ENCODE assay signal across 15 cellular contexts in the genomic region with DNA sequence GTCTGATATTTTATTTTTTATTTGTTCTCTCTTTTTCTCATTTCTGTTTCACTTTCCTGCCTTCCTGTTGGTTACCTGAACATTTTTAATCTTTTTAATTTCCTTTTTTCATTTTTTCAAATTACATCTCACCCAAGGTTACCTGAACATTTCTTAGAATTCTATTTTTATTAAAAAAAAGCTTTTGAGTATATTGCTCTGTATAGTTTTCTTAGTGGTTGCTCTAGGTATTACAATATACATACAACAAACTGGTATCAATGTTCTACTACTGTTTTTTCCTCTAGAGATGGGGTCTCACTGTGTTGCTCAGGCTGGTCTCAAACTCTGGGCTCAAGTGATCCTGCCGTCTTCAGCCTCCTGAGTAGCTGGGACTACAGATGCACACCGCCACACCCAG.
"Had no signal": no experiment of that assay in that cellular context is flagged by ENCODE, and none has a peak within 500 bp of the region (broad histone marks: within the 10 kb centered on the region; RNA-seq: fewer than 3 reads in every experiment).

No MANE protein-coding gene starts in this region.

- H3K27ac Mint-ChIP-seq: activated naive CD4-positive, alpha-beta T cell treated with anti-CD3 and anti-CD28 coated beads, Interleukin-2, amount 50 U/mL, for 24 hours; immature natural killer cell had no signal

- H3K27ac ChIP-seq: esophagus muscularis mucosa, lower lobe of right lung, sigmoid colon, testis had no signal

- H3K4me3 ChIP-seq: esophagus muscularis mucosa, lower lobe of right lung, sigmoid colon, testis had no signal

- H3K4me3 Mint-ChIP-seq: activated naive CD4-positive, alpha-beta T cell treated with anti-CD3 and anti-CD28 coated beads, Interleukin-2, amount 50 U/mL, for 24 hours; immature natural killer cell; naive B cell; stimulated activated naive CD8-positive, alpha-beta T cell treated with anti-CD3 and anti-CD28 coated beads, Interleukin-15, amount 100 ng/mL, for 72 hours had no signal

- DNase-seq: activated CD4-positive, alpha-beta T cell treated with anti-CD3 and anti-CD28 coated beads, Interleukin-2, amount 50 U/mL, for 1 hour; activated CD4-positive, CD25-positive, alpha-beta regulatory T cell; activated effector memory CD4-positive, alpha-beta T cell treated with Interleukin-2 at 50 U/mL for 16 hours; foreskin fibroblast; immature natural killer cell; lower lobe of right lung; naive B cell; nucleus accumbens; sigmoid colon; stimulated activated CD4-positive, alpha-beta T cell treated with anti-CD3 and anti-CD28 coated beads, Interleukin-4, amount 100 ng/mL, for 1 hour; stimulated activated naive CD8-positive, alpha-beta T cell treated with anti-CD3 and anti-CD28 coated beads, Interleukin-15, amount 100 ng/mL, for 72 hours; T-helper 2 cell; testis had no signal

- H3K9me3 Mint-ChIP-seq: activated naive CD4-positive, alpha-beta T cell treated with anti-CD3 and anti-CD28 coated beads, Interleukin-2, amount 50 U/mL, for 24 hours; immature natural killer cell; stimulated activated naive CD8-positive, alpha-beta T cell treated with anti-CD3 and anti-CD28 coated beads, Interleukin-15, amount 100 ng/mL, for 72 hours had no signal

- ATAC-seq: lower lobe of right lung; stimulated activated naive CD8-positive, alpha-beta T cell treated with anti-CD3 and anti-CD28 coated beads, Interleukin-15, amount 100 ng/mL, for 72 hours had no signal

- H3K27me3 ChIP-seq: esophagus muscularis mucosa, sigmoid colon, testis had no signal

- H3K4me1 ChIP-seq: sigmoid colon had no signal

- H3K27me3 Mint-ChIP-seq: activated naive CD4-positive, alpha-beta T cell treated with anti-CD3 and anti-CD28 coated beads, Interleukin-2, amount 50 U/mL, for 24 hours; naive B cell; stimulated activated naive CD8-positive, alpha-beta T cell treated with anti-CD3 and anti-CD28 coated beads, Interleukin-15, amount 100 ng/mL, for 72 hours had no signal

- H3K9me3 ChIP-seq: esophagus muscularis mucosa, lower lobe of right lung, sigmoid colon, testis had no signal
